10 cellular contexts compared by ENCODE assay signal in the genomic region with DNA sequence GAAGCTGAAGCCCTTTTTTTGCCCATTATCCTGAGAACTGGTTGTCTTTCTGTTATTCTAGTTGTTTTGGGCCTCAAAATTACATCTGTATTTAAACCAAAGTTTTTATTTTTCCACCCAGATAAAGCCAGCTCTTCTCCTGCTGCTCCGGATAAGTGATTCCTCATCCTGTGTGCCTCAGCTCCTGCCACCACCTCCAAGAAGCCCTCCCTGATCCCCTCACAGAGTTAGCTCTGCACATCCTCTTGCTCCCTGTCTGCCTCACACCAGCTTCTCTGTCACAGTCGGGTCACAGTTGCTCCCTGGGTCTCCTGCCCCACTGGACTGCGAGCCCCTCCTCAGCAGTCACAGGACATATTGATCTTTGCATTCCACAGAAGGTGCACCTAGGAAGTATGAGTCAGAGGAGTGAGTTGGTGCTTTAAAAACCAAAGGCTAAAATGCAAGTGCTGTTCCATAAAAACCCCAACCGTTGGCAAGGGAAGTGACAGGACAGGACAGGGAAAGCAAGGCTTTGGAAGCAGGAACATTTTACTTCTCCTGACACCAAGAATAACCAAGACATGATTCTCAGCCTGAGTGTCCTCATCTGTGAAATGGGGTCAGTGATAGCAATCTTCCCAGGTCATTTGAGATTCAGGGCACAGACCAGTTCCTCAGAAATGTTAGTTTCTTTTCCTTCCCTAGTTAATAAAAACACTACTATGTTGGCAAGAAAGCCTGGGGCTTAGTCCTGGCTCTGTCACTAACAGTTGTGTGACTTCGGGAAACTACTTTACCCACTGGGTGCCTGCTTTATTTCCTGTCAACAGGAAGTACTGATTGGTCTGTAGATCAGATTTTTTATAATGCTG. TPM values are rescaled to one million over a fixed set of nuclear protein-coding genes. Genes with fewer than 3 reads are reported as not detected.
A peak's percentile ranks its signal among the peaks of the same experiment; 100 is the strongest.
DNase-seq lines count a peak whose midpoint lies in the region; ATAC-seq and TF ChIP-seq lines count a peak whose summit lies in the region.
"Had no signal": no experiment of that assay in that cellular context is flagged by ENCODE, and none has a peak within 500 bp of the region (broad histone marks: within the 10 kb centered on the region; RNA-seq: fewer than 3 reads in every experiment).

No MANE protein-coding gene starts in this region.

- H3K9me3 Mint-ChIP-seq in activated CD4-positive, alpha-beta T cell treated with anti-CD3 and anti-CD28 coated beads for 36 hours (ENCODE audit: low read depth): no peaks in the 10 kb centered on the region
- H3K9me3 Mint-ChIP-seq in T-cell: peaks cover 3 to 9% (median 8%) of the 10 kb centered on the region in 3 donors
- peaks cover 5 to 10% of the 10 kb centered on the region in 2 donors for H3K9me3 Mint-ChIP-seq in stimulated activated naive CD8-positive, alpha-beta T cell treated with anti-CD3 and anti-CD28 coated beads, Interleukin-15, amount 100 ng/mL, for 72 hours

- no peak for TF ChIP-seq CTCF in fibroblast of the aortic adventitia (IDR thresholded peaks at IDR 0.05; ENCODE audit: insufficient read depth, low read length)
- TF ChIP-seq CTCF in WERI-Rb-1 (IDR thresholded peaks at IDR 0.05; ENCODE audit: low read depth, low read length): no peak

- intact Hi-C loops in activated CD4-positive, alpha-beta T cell treated with anti-CD3 and anti-CD28 coated beads for 36 hours (cut with DNase I, micrococcal nuclease): loop anchor here (5.0 to 10.0 kb wide), 4 partner anchors 171 to 566 kb away; a partner anchor contains a TSS

- no peak overlapping the region for H3K4me3 Mint-ChIP-seq in activated CD4-positive, alpha-beta T cell treated with anti-CD3 and anti-CD28 coated beads for 36 hours
- peak overlapping the region in 2 of 3 donors; percentile 34 to 35 for H3K4me3 Mint-ChIP-seq in T-cell
- H3K4me3 Mint-ChIP-seq in stimulated activated naive CD8-positive, alpha-beta T cell treated with anti-CD3 and anti-CD28 coated beads, Interleukin-15, amount 100 ng/mL, for 72 hours: peak overlapping the region; percentile 25 to 46

- peak overlapping the region; percentile 0 for H3K27ac Mint-ChIP-seq in activated CD4-positive, alpha-beta T cell treated with anti-CD3 and anti-CD28 coated beads for 36 hours
- H3K27ac Mint-ChIP-seq in T-cell: peak overlapping the region; percentile 79 to 93
- no peak overlapping the region for H3K27ac Mint-ChIP-seq in stimulated activated naive CD8-positive, alpha-beta T cell treated with anti-CD3 and anti-CD28 coated beads, Interleukin-15, amount 100 ng/mL, for 72 hours

- no peaks in the 10 kb centered on the region for H3K36me3 ChIP-seq in WERI-Rb-1

- H3K4me3 ChIP-seq in fibroblast of the aortic adventitia (ENCODE audit: low read depth, low read length): no peak overlapping the region
- no peak overlapping the region for H3K4me3 ChIP-seq in WERI-Rb-1 (ENCODE audit: low read depth, low read length)

- no peaks in the 10 kb centered on the region for H3K9me3 ChIP-seq in WERI-Rb-1 (ENCODE audit: severe bottlenecking)

- no peaks in the 10 kb centered on the region for H3K36me3 Mint-ChIP-seq in activated CD4-positive, alpha-beta T cell treated with anti-CD3 and anti-CD28 coated beads for 36 hours (ENCODE audit: low read depth)
- H3K36me3 Mint-ChIP-seq in T-cell: peaks cover 5% of the 10 kb centered on the region

- no peak overlapping the region for H3K27ac ChIP-seq in WERI-Rb-1
- H3K27ac ChIP-seq: 22Rv1, HL-60 had no signal

- CTCF ChIA-PET in activated CD4-positive, alpha-beta T cell treated with anti-CD3 and anti-CD28 coated beads for 36 hours (lab: Charles Lee): interaction anchor here (0.6 to 1.3 kb wide), 4 partner anchors 11 to 171 kb away, joined by 3 to 5 read pairs (median 3); no protein-coding TSS in a partner anchor
- CTCF ChIA-PET in T-cell (lab: Charles Lee): no interaction called here

- H3K27me3 ChIP-seq in WERI-Rb-1 (ENCODE audit: insufficient read depth, low read depth, severe bottlenecking): no peaks in the 10 kb centered on the region

- peaks cover 35% of the 10 kb centered on the region for H3K4me1 Mint-ChIP-seq in activated CD4-positive, alpha-beta T cell treated with anti-CD3 and anti-CD28 coated beads for 36 hours
- peaks cover 18 to 40% (median 29%) of the 10 kb centered on the region in 3 donors for H3K4me1 Mint-ChIP-seq in T-cell
- peaks cover 29% of the 10 kb centered on the region for H3K4me1 Mint-ChIP-seq in stimulated activated naive CD8-positive, alpha-beta T cell treated with anti-CD3 and anti-CD28 coated beads, Interleukin-15, amount 100 ng/mL, for 72 hours

- DNase-seq in activated CD4-positive, alpha-beta T cell treated with anti-CD3 and anti-CD28 coated beads for 36 hours: no peak
- DNase-seq in activated CD4-positive, alpha-beta T cell treated with anti-CD3 and anti-CD28 coated beads for 1 hour: no peak
- DNase-seq in T-cell: no peak
- DNase-seq in fibroblast of the aortic adventitia (ENCODE audit: low read depth): peak; percentile 10
- DNase-seq in stimulated activated naive CD8-positive, alpha-beta T cell treated with anti-CD3 and anti-CD28 coated beads, Interleukin-15, amount 100 ng/mL, for 72 hours: no peak
- DNase-seq in WERI-Rb-1: no peak
- no peak for DNase-seq in NAMALWA (ENCODE audit: low spot score)

- ATAC-seq in activated CD4-positive, alpha-beta T cell treated with anti-CD3 and anti-CD28 coated beads for 36 hours: no peak
- ATAC-seq in T-cell (replicated peaks in 1 of 4) (peak; percentile 38 to 62 (median 50)), HG03196 (IDR thresholded peaks at IDR 0.05; ENCODE audit: unreplicated experiment) (no peak)
- no peak for ATAC-seq in stimulated activated naive CD8-positive, alpha-beta T cell treated with anti-CD3 and anti-CD28 coated beads, Interleukin-15, amount 100 ng/mL, for 72 hours

- POLR2A ChIA-PET in activated CD4-positive, alpha-beta T cell treated with anti-CD3 and anti-CD28 coated beads for 36 hours (lab: Charles Lee): no interaction called here
- POLR2A ChIA-PET in T-cell (lab: Charles Lee): no interaction called here

- peaks cover 27% of the 10 kb centered on the region for H3K27me3 Mint-ChIP-seq in activated CD4-positive, alpha-beta T cell treated with anti-CD3 and anti-CD28 coated beads for 36 hours
- peaks cover 3 to 7% of the 10 kb centered on the region in 2 donors for H3K27me3 Mint-ChIP-seq in T-cell
- H3K27me3 Mint-ChIP-seq in stimulated activated naive CD8-positive, alpha-beta T cell treated with anti-CD3 and anti-CD28 coated beads, Interleukin-15, amount 100 ng/mL, for 72 hours: peaks cover 26% of the 10 kb centered on the region

RNA-seq across cellular contexts. Expression of a gene that starts 36.5 kb away (rescaled TPM):
- total RNA-seq in activated CD4-positive, alpha-beta T cell treated with anti-CD3 and anti-CD28 coated beads for 36 hours: 1 to 10 TPM; 1.3 TPM
- total RNA-seq in T-cell: 10 to 100 TPM in 1 of 5 donors, 1 to 10 TPM in 4; 2.7 to 16.2 (median 4.2) TPM
- total RNA-seq in fibroblast of the aortic adventitia (ENCODE audit: low replicate concordance): 5.2 and 5.7 TPM in 2 replicates

Comparison
In these comparisons a context has a peak if more than half of its experiments do, and no peak if none do; other contexts are left out.
1. ATAC-seq: peak in T-cell (4 of 4); none in activated CD4-positive, alpha-beta T cell treated with anti-CD3 and anti-CD28 coated beads for 36 hours (single experiment), stimulated activated naive CD8-positive, alpha-beta T cell treated with anti-CD3 and anti-CD28 coated beads, Interleukin-15, amount 100 ng/mL, for 72 hours (single experiment) and HG03196 (single experiment).
2. H3K27ac Mint-ChIP-seq: peak in activated CD4-positive, alpha-beta T cell treated with anti-CD3 and anti-CD28 coated beads for 36 hours (single experiment) and T-cell (2 of 2); none in stimulated activated naive CD8-positive, alpha-beta T cell treated with anti-CD3 and anti-CD28 coated beads, Interleukin-15, amount 100 ng/mL, for 72 hours (0 of 2).